Comparison of ENCODE assay signal across 32 cellular contexts in genomic region chr1:184093071-184093470, GRCh38. TPM values are rescaled to one million over a fixed set of nuclear protein-coding genes. Genes with fewer than 3 reads are reported as not detected.
"Had no signal": no experiment of that assay in that cellular context is flagged by ENCODE, and none has a peak within 500 bp of the region (broad histone marks: within the 10 kb centered on the region; RNA-seq: fewer than 3 reads in every experiment).

No MANE protein-coding gene starts in this region.

- H3K9me3 ChIP-seq: ascending aorta had no signal

- H3K27ac ChIP-seq: ascending aorta, cardiac muscle cell, VCaP had no signal

- H3K36me3 ChIP-seq: ascending aorta, cardiac muscle cell had no signal

- ATAC-seq: activated CD4-positive, alpha-beta T cell treated with anti-CD3 and anti-CD28 coated beads for 36 hours; activated CD4-positive, CD25-positive, alpha-beta regulatory T cell treated with anti-CD3 and anti-CD28 coated beads, Interleukin-2, amount 50 U/mL, for 24 hours; activated CD8-positive, alpha-beta memory T cell treated with anti-CD3 and anti-CD28 coated beads, Interleukin-2, amount 10 ng/mL, durations not matched to agents 7 days and 5 days; activated CD8-positive, alpha-beta T cell treated with anti-CD3 and anti-CD28 coated beads, Interleukin-2, amount 10 ng/mL, durations not matched to agents 7 days and 5 days; activated naive CD8-positive, alpha-beta T cell treated with anti-CD3 and anti-CD28 coated beads, Interleukin-2, amount 50 U/mL, for 24 hours; WTC11 had no signal

- H3K4me1 ChIP-seq: ascending aorta had no signal

- H3K4me3 ChIP-seq: ascending aorta, cardiac muscle cell had no signal

- H3K27me3 ChIP-seq: ascending aorta, cardiac muscle cell had no signal

- DNase-seq: activated CD4-positive, alpha-beta memory T cell treated with anti-CD3 and anti-CD28 coated beads, Interleukin-2, amount 10 ng/mL, durations not matched to agents 7 days and 5 days; activated CD4-positive, alpha-beta T cell treated with anti-CD3 and anti-CD28 coated beads for 1 hour; activated CD4-positive, alpha-beta T cell treated with anti-CD3 and anti-CD28 coated beads for 36 hours; activated CD4-positive, alpha-beta T cell treated with anti-CD3 and anti-CD28 coated beads for 48 hours; activated CD4-positive, alpha-beta T cell treated with anti-CD3 and anti-CD28 coated beads, Interleukin-2, amount 10 ng/mL, durations not matched to agents 7 days and 5 days; activated CD4-positive, alpha-beta T cell treated with anti-CD3 and anti-CD28 coated beads, Interleukin-2, amount 50 U/mL, for 48 hours; activated CD4-positive, CD25-positive, alpha-beta regulatory T cell; activated CD8-positive, alpha-beta memory T cell treated with anti-CD3 and anti-CD28 coated beads for 24 hours; activated CD8-positive, alpha-beta memory T cell treated with anti-CD3 and anti-CD28 coated beads, Interleukin-2, amount 10 ng/mL, durations not matched to agents 7 days and 5 days; activated CD8-positive, alpha-beta memory T cell treated with anti-CD3 and anti-CD28 coated beads, Interleukin-2, amount 50 U/mL, for 48 hours; activated CD8-positive, alpha-beta T cell treated with anti-CD3 and anti-CD28 coated beads, Interleukin-2, amount 10 ng/mL, durations not matched to agents 7 days and 5 days; activated effector memory CD4-positive, alpha-beta T cell treated with Interleukin-2 at 50 U/mL for 16 hours; activated gamma-delta T cell; activated naive CD4-positive, alpha-beta T cell treated with anti-CD3 and anti-CD28 coated beads, Interleukin-2, amount 10 ng/mL, durations not matched to agents 7 days and 5 days; activated naive CD4-positive, alpha-beta T cell treated with Interleukin-2 at 50 U/mL for 16 hours; activated naive CD8-positive, alpha-beta T cell treated with anti-CD3 and anti-CD28 coated beads, Interleukin-2, amount 10 ng/mL, durations not matched to agents 7 days and 5 days; activated naive CD8-positive, alpha-beta T cell treated with anti-CD3 and anti-CD28 coated beads, Interleukin-2, amount 50 U/mL, for 24 hours; activated T-cell treated with anti-CD3 and anti-CD28 coated beads, Interleukin-2, amount 50 U/mL, for 24 hours; activated T-cell treated with anti-CD3 and anti-CD28 coated beads, Interleukin-2, amount 50 U/mL, for 48 hours; amygdala; anterior cingulate cortex; caudate nucleus; SW 1271; T-helper 1 cell; T-helper 2 cell; T-helper 9 cell had no signal

RNA-seq across cellular contexts. Expression of gene COLGALT2, which starts 55.5 kb away (rescaled TPM):
- total RNA-seq: bronchial epithelial cell had no signal
